ENCODE assay signal across 8 cellular contexts in genomic region chr5:151872701-151873100, GRCh38. TPM values are rescaled to one million over a fixed set of nuclear protein-coding genes. Genes with fewer than 3 reads are reported as not detected.
"Had no signal": no experiment of that assay in that cellular context is flagged by ENCODE, and none has a peak within 500 bp of the region (broad histone marks: within the 10 kb centered on the region; RNA-seq: fewer than 3 reads in every experiment).

No MANE protein-coding gene starts in this region.

- FAIRE-seq: HTR-8/SVneo had no signal

- H3K9ac ChIP-seq: KMS-11 had no signal

- H3K27ac ChIP-seq: HL-60, KMS-11 had no signal

- H3K4me2 ChIP-seq: KMS-11 had no signal

- DNase-seq: KBM-7, KG1 had no signal

RNA-seq across cellular contexts. Expression of gene GLRA1, which starts 52.0 kb away (rescaled TPM):
- total RNA-seq: HT-29, HT1080 had no signal
- polyA plus RNA-seq: IgD-negative memory B cell had no signal
